In the genomic region with DNA sequence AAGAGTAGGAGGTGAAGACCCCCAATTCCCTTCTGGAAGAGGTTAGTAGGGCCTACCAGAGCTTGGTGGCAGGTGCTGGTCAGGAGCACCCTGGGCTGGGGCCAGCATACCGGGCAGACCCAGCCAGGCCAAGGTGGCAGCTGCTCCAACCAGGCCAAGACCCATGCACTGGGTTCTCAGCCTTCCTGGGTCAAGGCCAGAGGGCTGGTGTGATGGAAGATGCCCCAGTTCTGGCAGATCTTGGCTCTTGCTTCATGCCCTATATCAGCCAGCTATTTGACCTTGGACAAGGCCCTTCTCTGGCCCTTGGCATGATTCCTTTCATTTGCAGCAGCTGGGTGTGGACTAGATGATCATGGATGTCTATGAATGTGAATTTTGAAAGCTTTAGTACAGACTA, we compare ENCODE assay signal across 16 cellular contexts.
"Had no signal": no experiment of that assay in that cellular context is flagged by ENCODE, and none has a peak within 500 bp of the region (broad histone marks: within the 10 kb centered on the region; RNA-seq: fewer than 3 reads in every experiment).

No MANE protein-coding gene starts in this region.

- H3K4me3 ChIP-seq: gastroesophageal sphincter, hepatocyte, suprapubic skin, transverse colon, vagina had no signal

- H3K27me3 ChIP-seq: gastroesophageal sphincter, hepatocyte, suprapubic skin, transverse colon, vagina had no signal

- H3K9me3 ChIP-seq: gastroesophageal sphincter, suprapubic skin, transverse colon, vagina had no signal

- H3K36me3 ChIP-seq: gastroesophageal sphincter, transverse colon, vagina, WERI-Rb-1 had no signal

- H3K27ac ChIP-seq: gastroesophageal sphincter, hepatocyte, suprapubic skin, transverse colon, vagina, WERI-Rb-1 had no signal

- ATAC-seq: activated CD4-positive, alpha-beta T cell treated with anti-CD3 and anti-CD28 coated beads for 36 hours; gastroesophageal sphincter; stimulated activated naive CD8-positive, alpha-beta T cell treated with anti-CD3 and anti-CD28 coated beads, Interleukin-15, amount 100 ng/mL, for 72 hours had no signal

- DNase-seq: activated CD4-positive, alpha-beta T cell treated with anti-CD3 and anti-CD28 coated beads for 36 hours; activated CD4-positive, alpha-beta T cell treated with anti-CD3 and anti-CD28 coated beads, Interleukin-2, amount 50 U/mL, for 48 hours; activated gamma-delta T cell; endodermal cell; occipital lobe; posterior cingulate gyrus; small intestine; stimulated activated CD4-positive, alpha-beta T cell treated with anti-CD3 and anti-CD28 coated beads, Interleukin-15, amount 100 ng/mL, for 24 hours; stimulated activated CD4-positive, alpha-beta T cell treated with anti-CD3 and anti-CD28 coated beads, Interleukin-2, amount 100 ng/mL, for 48 hours; stimulated activated naive CD8-positive, alpha-beta T cell treated with anti-CD3 and anti-CD28 coated beads, Interleukin-15, amount 100 ng/mL, for 72 hours; transverse colon; WERI-Rb-1 had no signal
